ENCODE assay signal across 8 cellular contexts in genomic region chr9:37903831-37904646, GRCh38. TPM values are rescaled to one million over a fixed set of nuclear protein-coding genes. Genes with fewer than 3 reads are reported as not detected.
DNase-seq lines count a peak whose midpoint lies in the region; ATAC-seq and TF ChIP-seq lines count a peak whose summit lies in the region.

SLC25A51 (minus strand) TSS chr9:37904127; CDS start chr9:37888550, 15,577 bp downstream.

- H3K27me3 ChIP-seq in PC-3 (ENCODE audit: low read length) (no peaks in the 10 kb centered on the region), esophagus (ENCODE audit: control insufficient read depth in 1 of 2, insufficient read depth in 2 of 2, low read length in 2 of 2) (no peaks in the 10 kb centered on the region), muscle layer of colon (ENCODE audit: control insufficient read depth in 1 of 2, insufficient read depth in 2 of 2, low read length in 2 of 2) (no peaks in the 10 kb centered on the region)

- peak within 1 kb of the TSS; percentile 94 for H2AFZ ChIP-seq in PC-3 (ENCODE audit: low read length)

- H3K9me2 ChIP-seq in PC-3 (replicated peaks; ENCODE audit: low read length), result no peaks in the 10 kb centered on the region

- DNase-seq in DMS79 (lab: John Stamatoyannopoulos, UW) (peak; percentile 86), PC-3 (peak; percentile 89)
- DNase-seq in Jurkat, Clone E6-1 (ENCODE audit: low read depth, low spot score), result peak; percentile 95
- DNase-seq in activated T-cell treated with anti-CD3 and anti-CD28 coated beads, Interleukin-2, amount 50 U/mL, for 1 hour, result peak; percentile 99
- peak; percentile 88 to 91 for DNase-seq in stimulated activated CD8-positive, alpha-beta memory T cell treated with anti-CD3 and anti-CD28 coated beads, Interleukin-7, amount 100 ng/mL, for 4 hours (ENCODE audit: low read depth in 2 of 2)

- POLR2A ChIA-PET in PC-3 (lab: Charles Lee; ENCODE audit: unreplicated experiment), result no interaction called here

- CTCF ChIA-PET in PC-3 (lab: Charles Lee), result no interaction called here

- H4K20me1 ChIP-seq in PC-3 (ENCODE audit: low read length), result peaks cover 11% of the 10 kb centered on the region; the same call in 1 of the 2 replicates

- peak within 1 kb of the TSS; percentile 86 for H3K4me3 ChIP-seq in Jurkat, Clone E6-1 (ENCODE audit: low read length)
- peak within 1 kb of the TSS; percentile 93 for H3K4me3 ChIP-seq in PC-3 (ENCODE audit: low read length)
- peak within 1 kb of the TSS; percentile 70 to 79 for H3K4me3 ChIP-seq in esophagus (ENCODE audit: low read depth in 1 of 2, low read length in 2 of 2)
- peak within 1 kb of the TSS; percentile 82 to 94 for H3K4me3 ChIP-seq in muscle layer of colon (ENCODE audit: low read depth in 1 of 2, low read length in 2 of 2)

- H3F3A ChIP-seq in PC-3 (ENCODE audit: low read length, unreplicated experiment), result no peaks in the 10 kb centered on the region

- peak within 1 kb of the TSS; percentile 96 for H3K4me2 ChIP-seq in PC-3 (ENCODE audit: low read length)

- ATAC-seq in GM21619 (IDR thresholded peaks at IDR 0.05; ENCODE audit: unreplicated experiment) (peak; percentile 75), PC-3 (peak; percentile 78)

- H3K9me3 ChIP-seq in PC-3 (ENCODE audit: low read length), result no peaks in the 10 kb centered on the region
- H3K9me3 ChIP-seq in esophagus (ENCODE audit: control insufficient read depth in 2 of 2, insufficient read depth in 1 of 2, low read depth in 1 of 2, low read length in 1 of 2), result no peaks in the 10 kb centered on the region
- no peaks in the 10 kb centered on the region for H3K9me3 ChIP-seq in muscle layer of colon (ENCODE audit: low read length)

- WGBS in esophagus, 2 donors, result 1% methylated on average over 74 to 78 of the region's 78 CpGs

- H3K36me3 ChIP-seq in PC-3 (ENCODE audit: low read depth, low read length), result peaks cover under 1% of the 10 kb centered on the region; the same call in 1 of the 2 replicates
- H3K36me3 ChIP-seq in esophagus (ENCODE audit: control insufficient read depth in 2 of 2, insufficient read depth in 2 of 2, low read length in 1 of 2), result no peaks in the 10 kb centered on the region
- H3K36me3 ChIP-seq in muscle layer of colon (ENCODE audit: insufficient read depth, low read length), result no peaks in the 10 kb centered on the region

- H3K27ac ChIP-seq in PC-3 (ENCODE audit: low read length) (peak within 1 kb of the TSS; percentile 71), esophagus (ENCODE audit: low read depth in 2 of 2, low read length in 1 of 2) (peak within 1 kb of the TSS; percentile 88 to 90), muscle layer of colon (ENCODE audit: low read depth, low read length) (peak within 1 kb of the TSS; percentile 90)

- H3K79me2 ChIP-seq in PC-3 (ENCODE audit: low read length), result peaks cover 32% of the 10 kb centered on the region

- intact Hi-C loops in PC-3 (cut with micrococcal nuclease), result loop anchor here (1.0 to 10.0 kb wide), 2 partner anchors 157 to 419 kb away; partner anchors contain the start of gene POLR1E

- H3K9ac ChIP-seq in PC-3 (ENCODE audit: low read length), result peak within 1 kb of the TSS; percentile 88
- H3K9ac ChIP-seq in muscle layer of colon (ENCODE audit: low read length), result peak within 1 kb of the TSS; percentile 63

- no TSS peak for BruUV-seq in PC-3 (replicated peaks; lab: Mats Ljungman, UMichigan)

- TF ChIP-seq CTCF in PC-3 (conservative IDR thresholded peaks at IDR 0.05; ENCODE audit: low read depth, low read length), result peak; percentile 85

- H3K4me1 ChIP-seq in PC-3 (ENCODE audit: insufficient read depth, low read length) (peaks cover 21% of the 10 kb centered on the region), esophagus (ENCODE audit: control insufficient read depth in 2 of 2, insufficient read depth in 2 of 2, low read length in 1 of 2) (peaks cover 0 to 8% of the 10 kb centered on the region in 2 donors), muscle layer of colon (ENCODE audit: insufficient read depth, low read length) (peaks cover 23% of the 10 kb centered on the region)

RNA-seq across cellular contexts. Expression of gene SLC25A51, which starts in this region (rescaled TPM):
- 9.0 TPM for polyA plus RNA-seq in Jurkat, Clone E6-1 (2012; ENCODE audit: insufficient read depth, insufficient read length)
- 24.1 and 30.6 TPM in 2 replicates for total RNA-seq in PC-3 (2014; rRNA removed)
- polyA plus RNA-seq in esophagus, result 1 to 10 TPM; 3.5 to 5.7 TPM

Comparison
In these comparisons a context has a peak if more than half of its experiments do, and no peak if none do; other contexts are left out.
1. Peak in every context shown above with its lines: DNase-seq, ATAC-seq, H3K4me3 ChIP-seq and H3K27ac ChIP-seq.